8 cellular contexts compared by ENCODE assay signal in genomic region chr2:85541753-85542457, GRCh38. TPM values are rescaled to one million over a fixed set of nuclear protein-coding genes. Genes with fewer than 3 reads are reported as not detected.
DNase-seq lines count a peak whose midpoint lies in the region; ATAC-seq and TF ChIP-seq lines count a peak whose summit lies in the region.

No MANE protein-coding gene starts in this region.

- peak overlapping the region; percentile 100 for H3K27ac ChIP-seq in Panc1 (ENCODE audit: low read length)

- H3K9me3 Mint-ChIP-seq in endothelial cell (ENCODE audit: unreplicated experiment) (no peaks in the 10 kb centered on the region), progenitor cell of endocrine pancreas (ENCODE audit: low read depth) (no peaks in the 10 kb centered on the region)

- POLR2A ChIA-PET in Panc1 (lab: Charles Lee): interaction anchor here (0.6 to 1.3 kb wide), 4 partner anchors 13 to 112 kb away, joined by 3 to 5 read pairs (median 4); no protein-coding TSS in a partner anchor

- H3K4me3 Mint-ChIP-seq in endothelial cell (ENCODE audit: unreplicated experiment) (peak overlapping the region; percentile 4), progenitor cell of endocrine pancreas (ENCODE audit: low read depth) (peak overlapping the region; percentile 93)

- H3K27ac Mint-ChIP-seq in endothelial cell (ENCODE audit: unreplicated experiment) (peak overlapping the region; percentile 33), progenitor cell of endocrine pancreas (no peak overlapping the region)

- peak; percentile 53 for DNase-seq in G401 (ENCODE audit: low spot score)
- no peak for DNase-seq in Panc1 (ENCODE audit: low read depth, low spot score)
- DNase-seq in endothelial cell (ENCODE audit: low spot score): no peak
- no peak for DNase-seq in progenitor cell of endocrine pancreas (ENCODE audit: low spot score, unreplicated experiment)
- no peak for DNase-seq in NK-92 treated with Interleukin-12 subunit alpha and Interleukin-12 subunit beta, amount 100 ng/mL, for 24 hours (lab: John Stamatoyannopoulos, UW)
- no peak for DNase-seq in stimulated activated CD4-positive, alpha-beta T cell treated with anti-CD3 and anti-CD28 coated beads, Interleukin-2, amount 100 ng/mL, for 24 hours
- no peak for DNase-seq in NCI-H1694 (lab: John Stamatoyannopoulos, UW)

- CTCF ChIA-PET in Panc1 (lab: Charles Lee): interaction anchor here (0.9 kb wide), 1 partner anchor 70 kb away, joined by 3 read pairs; no protein-coding TSS in a partner anchor

- H3K27me3 ChIP-seq in Panc1 (ENCODE audit: control insufficient read depth, insufficient read depth, low read length): no peaks in the 10 kb centered on the region

- H3K9me3 ChIP-seq in Panc1 (ENCODE audit: control insufficient read depth, insufficient read depth, low read depth, low read length): no peaks in the 10 kb centered on the region

- H3K36me3 Mint-ChIP-seq in endothelial cell (ENCODE audit: low read depth, unreplicated experiment) (peaks cover 49% of the 10 kb centered on the region), progenitor cell of endocrine pancreas (ENCODE audit: insufficient read depth) (peaks cover 33% of the 10 kb centered on the region)

- TSS peak; percentile 45 for BruUV-seq in Panc1 (replicated peaks; lab: Mats Ljungman, UMichigan)

- peaks cover 56% of the 10 kb centered on the region for H3K4me1 ChIP-seq in Panc1 (ENCODE audit: control insufficient read depth, insufficient read depth, low read length)

- in situ Hi-C loops in G401 (cut with HindIII; ENCODE audit: low sequenced_read_pairs) (no loop called here), Panc1 (cut with HindIII; ENCODE audit: low pct_unique_long_range_greater_than_20kb, low sequenced_read_pairs) (loop anchor here (25.0 kb wide), 1 partner anchor 130 kb away; the partner anchor contains the start of genes CAPG and SH2D6)

- H3K27me3 Mint-ChIP-seq in endothelial cell (ENCODE audit: unreplicated experiment): peaks cover 15% of the 10 kb centered on the region
- H3K27me3 Mint-ChIP-seq in progenitor cell of endocrine pancreas: no peaks in the 10 kb centered on the region

- H3K4me3 ChIP-seq in Panc1 (ENCODE audit: low read depth in 2 of 2, low read length in 2 of 2): peak overlapping the region; percentile 99 to 100

- TF ChIP-seq CTCF in Panc1 (IDR thresholded peaks at IDR 0.05): no peak
- no peak for TF ChIP-seq CTCF in endothelial cell (IDR thresholded peaks at IDR 0.05; ENCODE audit: unreplicated experiment)
- TF ChIP-seq CTCF in progenitor cell of endocrine pancreas (IDR thresholded peaks at IDR 0.05; ENCODE audit: unreplicated experiment): no peak

- H3K4me1 Mint-ChIP-seq in endothelial cell (ENCODE audit: unreplicated experiment) (peaks cover 48% of the 10 kb centered on the region), progenitor cell of endocrine pancreas (ENCODE audit: low read depth) (peaks cover 39% of the 10 kb centered on the region)

- peaks cover 41% of the 10 kb centered on the region for H3K36me3 ChIP-seq in Panc1 (ENCODE audit: control insufficient read depth, insufficient read depth, low read length)

- intact Hi-C loops in Panc1 (cut with micrococcal nuclease; ENCODE audit: unreplicated experiment): no loop called here

- ATAC-seq in Panc1 (no peak), GM18861 (IDR thresholded peaks at IDR 0.05; ENCODE audit: unreplicated experiment) (no peak)

RNA-seq across cellular contexts. Expression of gene MAT2A, which starts 2.9 kb away (rescaled TPM):
- total RNA-seq in G401 (2014; rRNA removed; shearing (Covaris generic)): 68.1 and 85.2 TPM in 2 replicates
- total RNA-seq in Panc1 (2021; ENCODE audit: unreplicated experiment) (547 TPM), endothelial cell (ENCODE audit: unreplicated experiment) (151 TPM), progenitor cell of endocrine pancreas (281 and 304 TPM in 2 replicates)
- 391 TPM for polyA plus RNA-seq in Panc1 (2012; ENCODE audit: insufficient read length)

RNA-seq across cellular contexts. Expression of gene GGCX, which starts 19.4 kb away (rescaled TPM):
- total RNA-seq in G401 (2014; rRNA removed; shearing (Covaris generic)): 27.0 and 28.4 TPM in 2 replicates
- total RNA-seq in Panc1 (2021; ENCODE audit: unreplicated experiment) (64.1 TPM), endothelial cell (ENCODE audit: unreplicated experiment) (145 TPM), progenitor cell of endocrine pancreas (69.2 TPM in 2 replicates)
- 44.9 TPM for polyA plus RNA-seq in Panc1 (2012; ENCODE audit: insufficient read length)

RNA-seq across cellular contexts. Expression of gene VAMP8, which starts 35.5 kb away (rescaled TPM):
- total RNA-seq in G401 (2014; rRNA removed; shearing (Covaris generic)): 69.9 and 73.2 TPM in 2 replicates
- 93.2 TPM for total RNA-seq in Panc1 (2021; ENCODE audit: unreplicated experiment)
- 113 TPM for polyA plus RNA-seq in Panc1 (2012; ENCODE audit: insufficient read length)
- 225 TPM for total RNA-seq in endothelial cell (ENCODE audit: unreplicated experiment)
- total RNA-seq in progenitor cell of endocrine pancreas: 71.3 and 76.0 TPM in 2 replicates

RNA-seq across cellular contexts. Expression of gene VAMP5, which starts 42.3 kb away (rescaled TPM):
- 0.85 and 1.9 TPM in 2 replicates for total RNA-seq in G401 (2014; rRNA removed; shearing (Covaris generic))
- 21.3 TPM for total RNA-seq in Panc1 (2021; ENCODE audit: unreplicated experiment)
- 47.7 TPM for polyA plus RNA-seq in Panc1 (2012; ENCODE audit: insufficient read length)
- 296 TPM for total RNA-seq in endothelial cell (ENCODE audit: unreplicated experiment)
- 4.2 TPM in 2 replicates for total RNA-seq in progenitor cell of endocrine pancreas

RNA-seq across cellular contexts. Expression of gene RNF181, which starts 53.6 kb away (rescaled TPM):
- 130 and 155 TPM in 2 replicates for total RNA-seq in G401 (2014; rRNA removed; shearing (Covaris generic))
- total RNA-seq in Panc1 (2021; ENCODE audit: unreplicated experiment) (156 TPM), endothelial cell (ENCODE audit: unreplicated experiment) (155 TPM), progenitor cell of endocrine pancreas (82.3 and 85.7 TPM in 2 replicates)
- 365 TPM for polyA plus RNA-seq in Panc1 (2012; ENCODE audit: insufficient read length)
